Comparison of ENCODE assay signal across 12 cellular contexts in the genomic region with DNA sequence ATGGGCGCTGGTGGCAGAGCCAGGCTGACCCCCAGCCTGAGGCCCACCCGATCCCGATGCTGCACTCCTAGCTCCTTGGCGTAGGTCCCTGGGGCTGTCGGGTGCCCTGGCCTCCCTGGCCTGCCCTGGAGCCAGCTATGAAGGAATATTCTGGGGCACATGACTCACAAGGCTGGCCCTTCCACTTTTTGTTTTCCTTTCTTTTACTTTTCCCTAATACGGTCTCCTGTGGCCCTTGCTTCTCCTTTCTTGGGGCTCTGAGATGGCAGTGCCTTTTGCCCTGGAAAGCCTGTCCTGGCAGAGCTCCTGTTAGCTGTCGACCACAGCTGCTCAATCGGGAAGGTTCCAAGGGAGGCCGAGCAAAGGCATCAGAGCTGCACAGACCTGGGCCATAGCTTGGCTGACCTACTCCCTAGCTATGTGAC. TPM values are rescaled to one million over a fixed set of nuclear protein-coding genes. Genes with fewer than 3 reads are reported as not detected.
DNase-seq lines count a peak whose midpoint lies in the region; ATAC-seq, FAIRE-seq and TF ChIP-seq lines count a peak whose summit lies in the region.
"Had no signal": no experiment of that assay in that cellular context is flagged by ENCODE, and none has a peak within 500 bp of the region (broad histone marks: within the 10 kb centered on the region; RNA-seq: fewer than 3 reads in every experiment).

No MANE protein-coding gene starts in this region.

- H3K4me2 ChIP-seq in parathyroid adenoma (ENCODE audit: low read length), result peak overlapping the region; percentile 37

- H3K27ac ChIP-seq in parathyroid adenoma, result peak overlapping the region; percentile 69

- H3K9me3 ChIP-seq in parathyroid adenoma (ENCODE audit: control insufficient read depth, low read length), result no peaks in the 10 kb centered on the region

- H2AFZ ChIP-seq in parathyroid adenoma, result no peak overlapping the region

- no peaks in the 10 kb centered on the region for H3K27me3 ChIP-seq in parathyroid adenoma (ENCODE audit: control insufficient read depth, insufficient read depth, low read length)

- peak; percentile 45 for ATAC-seq in SK-N-SH treated with all-trans-retinoic acid at 6 μM for 48 hours
- ATAC-seq: GM12878 had no signal

- peak; percentile 66 for DNase-seq in AG08395 (ENCODE audit: low spot score)
- peak; percentile 34 for DNase-seq in fibroblast of pulmonary artery (ENCODE audit: low read depth)
- DNase-seq in NCI-H1417 treated with DMSO at 0.1 percent for 48 hours (lab: John Stamatoyannopoulos, UW), result no peak
- no peak for DNase-seq in stimulated activated CD4-positive, alpha-beta T cell treated with anti-CD3 and anti-CD28 coated beads, Interleukin-2, amount 100 ng/mL, for 24 hours
- DNase-seq in GM12891 (ENCODE audit: insufficient read length, low spot score), result no peak
- no peak for DNase-seq in AML-193 (lab: John Stamatoyannopoulos, UW)
- DNase-seq: activated T-cell treated with anti-CD3 and anti-CD28 coated beads, Interleukin-2, amount 50 U/mL, for 1 hour; effector CD4-positive, alpha-beta T cell; NCI-H2081 treated with DMSO at 0.1 percent for 48 hours had no signal

- H3K4me3 ChIP-seq in fibroblast of pulmonary artery (replicated peaks; ENCODE audit: low read depth, low read length) (no peak overlapping the region), parathyroid adenoma (ENCODE audit: low read depth, low read length) (no peak overlapping the region)
- H3K4me3 ChIP-seq: GM12878 had no signal

- no peak for TF ChIP-seq POLR2A in GM12891 (IDR thresholded peaks at IDR 0.05; ENCODE audit: low read depth, low read length)

- H3K4me1 ChIP-seq in parathyroid adenoma, result peaks cover 13% of the 10 kb centered on the region

- peaks cover 23% of the 10 kb centered on the region for H3K79me2 ChIP-seq in parathyroid adenoma

- H3K36me3 ChIP-seq in parathyroid adenoma (ENCODE audit: control insufficient read depth, insufficient read depth, low read length), result no peaks in the 10 kb centered on the region

- no peak for FAIRE-seq in GM12891 (lab: Jason Lieb, UNC)
- FAIRE-seq: GM12878 had no signal

- H3K9ac ChIP-seq in parathyroid adenoma, result no peak overlapping the region

- TF ChIP-seq CTCF in fibroblast of pulmonary artery (IDR thresholded peaks at IDR 0.05; ENCODE audit: low read length, missing control alignments) (no peak), parathyroid adenoma (IDR thresholded peaks at IDR 0.05) (no peak)

TF ChIP-seq in SK-N-SH treated with all-trans-retinoic acid at 6 μM for 48 hours, 23 proteins besides CTCF, POLR2A, EP300 and RAD21:
- TF ChIP-seq, protein P1, sequence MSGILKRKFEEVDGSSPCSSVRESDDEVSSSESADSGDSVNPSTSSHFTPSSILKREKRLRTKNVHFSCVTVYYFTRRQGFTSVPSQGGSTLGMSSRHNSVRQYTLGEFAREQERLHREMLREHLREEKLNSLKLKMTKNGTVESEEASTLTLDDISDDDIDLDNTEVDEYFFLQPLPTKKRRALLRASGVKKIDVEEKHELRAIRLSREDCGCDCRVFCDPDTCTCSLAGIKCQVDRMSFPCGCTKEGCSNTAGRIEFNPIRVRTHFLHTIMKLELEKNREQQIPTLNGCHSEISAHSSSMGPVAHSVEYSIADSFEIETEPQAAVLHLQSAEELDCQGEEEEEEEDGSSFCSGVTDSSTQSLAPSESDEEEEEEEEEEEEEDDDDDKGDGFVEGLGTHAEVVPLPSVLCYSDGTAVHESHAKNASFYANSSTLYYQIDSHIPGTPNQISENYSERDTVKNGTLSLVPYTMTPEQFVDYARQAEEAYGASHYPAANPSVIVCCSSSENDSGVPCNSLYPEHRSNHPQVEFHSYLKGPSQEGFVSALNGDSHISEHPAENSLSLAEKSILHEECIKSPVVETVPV (CRISPR knock-in tag; IDR thresholded peaks at IDR 0.05), result no peak
- TF ChIP-seq CSDC2 (CRISPR knock-in tag; IDR thresholded peaks at IDR 0.05), result no peak
- no peak for TF ChIP-seq ZNF565 (CRISPR knock-in tag; conservative IDR thresholded peaks at IDR 0.05; ENCODE audit: low read depth)
- TF ChIP-seq, protein P2, sequence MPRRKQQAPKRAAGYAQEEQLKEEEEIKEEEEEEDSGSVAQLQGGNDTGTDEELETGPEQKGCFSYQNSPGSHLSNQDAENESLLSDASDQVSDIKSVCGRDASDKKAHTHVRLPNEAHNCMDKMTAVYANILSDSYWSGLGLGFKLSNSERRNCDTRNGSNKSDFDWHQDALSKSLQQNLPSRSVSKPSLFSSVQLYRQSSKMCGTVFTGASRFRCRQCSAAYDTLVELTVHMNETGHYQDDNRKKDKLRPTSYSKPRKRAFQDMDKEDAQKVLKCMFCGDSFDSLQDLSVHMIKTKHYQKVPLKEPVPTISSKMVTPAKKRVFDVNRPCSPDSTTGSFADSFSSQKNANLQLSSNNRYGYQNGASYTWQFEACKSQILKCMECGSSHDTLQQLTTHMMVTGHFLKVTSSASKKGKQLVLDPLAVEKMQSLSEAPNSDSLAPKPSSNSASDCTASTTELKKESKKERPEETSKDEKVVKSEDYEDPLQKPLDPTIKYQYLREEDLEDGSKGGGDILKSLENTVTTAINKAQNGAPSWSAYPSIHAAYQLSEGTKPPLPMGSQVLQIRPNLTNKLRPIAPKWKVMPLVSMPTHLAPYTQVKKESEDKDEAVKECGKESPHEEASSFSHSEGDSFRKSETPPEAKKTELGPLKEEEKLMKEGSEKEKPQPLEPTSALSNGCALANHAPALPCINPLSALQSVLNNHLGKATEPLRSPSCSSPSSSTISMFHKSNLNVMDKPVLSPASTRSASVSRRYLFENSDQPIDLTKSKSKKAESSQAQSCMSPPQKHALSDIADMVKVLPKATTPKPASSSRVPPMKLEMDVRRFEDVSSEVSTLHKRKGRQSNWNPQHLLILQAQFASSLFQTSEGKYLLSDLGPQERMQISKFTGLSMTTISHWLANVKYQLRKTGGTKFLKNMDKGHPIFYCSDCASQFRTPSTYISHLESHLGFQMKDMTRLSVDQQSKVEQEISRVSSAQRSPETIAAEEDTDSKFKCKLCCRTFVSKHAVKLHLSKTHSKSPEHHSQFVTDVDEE (CRISPR knock-in tag; IDR thresholded peaks at IDR 0.05), result no peak
- TF ChIP-seq ZFP30 (CRISPR knock-in tag; IDR thresholded peaks at IDR 0.05), result no peak
- TF ChIP-seq SNAI2 (CRISPR knock-in tag; IDR thresholded peaks at IDR 0.05), result no peak
- no peak for TF ChIP-seq ISL1 (CRISPR knock-in tag; IDR thresholded peaks at IDR 0.05)
- TF ChIP-seq ESRRG (CRISPR knock-in tag; IDR thresholded peaks at IDR 0.05), result no peak

TF ChIP-seq in GM12891, 5 proteins besides CTCF, POLR2A, EP300 and RAD21:
- no peak for TF ChIP-seq TAF1 (IDR thresholded peaks at IDR 0.05; ENCODE audit: low read depth, low read length)

RNA-seq across cellular contexts. Expression of a gene that starts 22.1 kb away (rescaled TPM):
- 1.1 TPM for polyA plus RNA-seq in GM12891 (2012; ENCODE audit: low read depth, missing spikeins)

Comparison
In these comparisons a context has a peak if more than half of its experiments do, and no peak if none do; other contexts are left out.
1. DNase-seq: peak in AG08395 (single experiment) and fibroblast of pulmonary artery (single experiment); none in NCI-H1417 treated with DMSO at 0.1 percent for 48 hours (single experiment), stimulated activated CD4-positive, alpha-beta T cell treated with anti-CD3 and anti-CD28 coated beads, Interleukin-2, amount 100 ng/mL, for 24 hours (0 of 2), GM12891 (single experiment) and AML-193 (0 of 2).